In the genomic region with DNA sequence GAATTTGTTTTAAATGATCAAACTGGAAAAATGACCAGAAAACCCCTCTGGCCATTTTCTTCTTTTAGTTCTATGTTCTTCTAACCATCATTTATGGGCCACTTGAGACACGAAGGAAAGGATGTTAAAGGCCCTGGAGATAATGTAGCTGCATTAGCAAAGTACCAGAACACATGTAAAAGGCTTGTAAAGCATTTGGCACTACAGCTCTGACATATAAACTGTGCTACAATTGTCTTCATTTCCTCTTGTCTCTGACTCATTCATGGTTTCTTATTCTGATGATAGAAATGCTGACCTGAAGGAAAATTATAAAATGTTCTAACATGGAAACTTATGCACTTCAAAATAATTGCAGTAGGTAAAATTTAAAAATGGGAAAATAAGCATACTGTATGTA, we compare ENCODE assay signal across 14 cellular contexts.
DNase-seq lines count a peak whose midpoint lies in the region; ATAC-seq, FAIRE-seq and TF ChIP-seq lines count a peak whose summit lies in the region.
"Had no signal": no experiment of that assay in that cellular context is flagged by ENCODE, and none has a peak within 500 bp of the region (broad histone marks: within the 10 kb centered on the region; RNA-seq: fewer than 3 reads in every experiment).

No MANE protein-coding gene starts in this region.

- H3K27ac ChIP-seq in SK-N-SH (ENCODE audit: low read depth in 2 of 2, low read length in 1 of 2) = peak overlapping the region in 1 of 2 experiments; percentile 15; a peak in 1 of 4 replicates
- H3K27ac ChIP-seq in smooth muscle cell (ENCODE audit: low read depth) = no peak overlapping the region
- H3K27ac ChIP-seq: sigmoid colon had no signal

- H3K4me2 ChIP-seq in SK-N-SH (0 out of 2 replicates have a peak overlapping the region, but pooled peaks have one; percentile 9), smooth muscle cell (no peak overlapping the region)

- H3K9me2 ChIP-seq in SK-N-SH = no peaks in the 10 kb centered on the region

- H3K79me2 ChIP-seq in SK-N-SH (ENCODE audit: insufficient read depth) (no peaks in the 10 kb centered on the region), smooth muscle cell (ENCODE audit: low read depth) (no peaks in the 10 kb centered on the region)

- peak; percentile 75 for FAIRE-seq in H54 (lab: Jason Lieb, UNC)

- H3F3A ChIP-seq in SK-N-SH (replicated peaks; ENCODE audit: insufficient read depth) (no peaks in the 10 kb centered on the region), smooth muscle cell (ENCODE audit: low read depth) (peaks cover 6% of the 10 kb centered on the region)

- TF ChIP-seq CTCF in SK-N-SH (IDR thresholded peaks at IDR 0.05) (no peak), fibroblast of villous mesenchyme (IDR thresholded peaks at IDR 0.05; ENCODE audit: insufficient read depth, low read depth, low read length) (no peak), smooth muscle cell (IDR thresholded peaks at IDR 0.05; ENCODE audit: borderline replicate concordance, insufficient read depth, poor library complexity, severe bottlenecking) (no peak)

- no peak for TF ChIP-seq EP300 in SK-N-SH (IDR thresholded peaks at IDR 0.05; ENCODE audit: borderline replicate concordance in 1 of 2, low read depth in 1 of 2, low read length in 1 of 2)

- DNase-seq in H54 (ENCODE audit: insufficient read length, low spot score) (no peak), SK-N-SH (no peak), fibroblast of villous mesenchyme (ENCODE audit: low read depth) (peak; percentile 20), smooth muscle cell (lab: John Stamatoyannopoulos, UW; ENCODE audit: unreplicated experiment) (no peak), ureter (ENCODE audit: low spot score) (no peak)
- DNase-seq in activated CD4-positive, alpha-beta T cell treated with anti-CD3 and anti-CD28 coated beads, Interleukin-2, amount 50 U/mL, for 1 hour = no peak
- DNase-seq: activated CD4-positive, alpha-beta T cell treated with anti-CD3 and anti-CD28 coated beads for 48 hours; activated T-cell treated with anti-CD3 and anti-CD28 coated beads, Interleukin-2, amount 50 U/mL, for 72 hours; head of caudate nucleus; naive thymus-derived CD8-positive, alpha-beta T cell; NCI-H1048; NCI-H446; sigmoid colon had no signal

- TF ChIP-seq RAD21 in SK-N-SH (IDR thresholded peaks at IDR 0.05; ENCODE audit: low read length) = no peak

- H2AFZ ChIP-seq in SK-N-SH (ENCODE audit: low read depth) (peak overlapping the region; percentile 49; the same call in 1 of the 2 replicates), smooth muscle cell (ENCODE audit: low read depth) (peak overlapping the region; percentile 48)

- no peaks in the 10 kb centered on the region for H3K36me3 ChIP-seq in SK-N-SH (replicated peaks in 1 of 2; ENCODE audit: control insufficient read depth in 1 of 2, insufficient read depth in 2 of 2, low read length in 1 of 2)
- no peaks in the 10 kb centered on the region for H3K36me3 ChIP-seq in smooth muscle cell (ENCODE audit: low read depth)
- H3K36me3 ChIP-seq: sigmoid colon had no signal

- no peak for ATAC-seq in GM21737 (IDR thresholded peaks at IDR 0.05; ENCODE audit: unreplicated experiment)
- ATAC-seq: activated T-cell treated with anti-CD3 and anti-CD28 coated beads, Interleukin-2, amount 50 U/mL, for 72 hours; naive thymus-derived CD8-positive, alpha-beta T cell had no signal

- H3K9ac ChIP-seq in SK-N-SH = no peak overlapping the region
- H3K9ac ChIP-seq in smooth muscle cell (ENCODE audit: low read depth) = no peak overlapping the region

- no peak for TF ChIP-seq POLR2A in H54 (IDR thresholded peaks at IDR 0.05; ENCODE audit: low read depth, low read length)

- peaks cover 0 to 17% of the 10 kb centered on the region in 2 experiments; a peak in 2 of 4 replicates for H3K4me1 ChIP-seq in SK-N-SH (ENCODE audit: control insufficient read depth in 1 of 2, insufficient read depth in 2 of 2, low read depth in 1 of 2, low read length in 1 of 2)
- H3K4me1 ChIP-seq in smooth muscle cell (ENCODE audit: low read depth) = no peaks in the 10 kb centered on the region
- H3K4me1 ChIP-seq: sigmoid colon had no signal

- no peaks in the 10 kb centered on the region for H3K27me3 ChIP-seq in SK-N-SH (ENCODE audit: insufficient read depth)
- H3K27me3 ChIP-seq in smooth muscle cell (ENCODE audit: low read depth) = no peaks in the 10 kb centered on the region
- H3K27me3 ChIP-seq: sigmoid colon had no signal

- H3K9me3 ChIP-seq in SK-N-SH (no peaks in the 10 kb centered on the region), smooth muscle cell (replicated peaks; ENCODE audit: low read depth) (no peaks in the 10 kb centered on the region)
- H3K9me3 ChIP-seq: sigmoid colon had no signal

- POLR2A ChIA-PET in SK-N-SH (lab: Yijun Ruan, JAX) = no interaction called here

- 36% methylated on average over 1 of the region's 1 CpG for WGBS in SK-N-SH (ENCODE audit: low lambda C conversion rate)
- 4% methylated on average over 1 of the region's 1 CpG for WGBS in smooth muscle cell (ENCODE audit: low lambda C conversion rate)

- no peak overlapping the region for H3K4me3 ChIP-seq in SK-N-SH (ENCODE audit: low read depth in 2 of 2, low read length in 1 of 2)
- H3K4me3 ChIP-seq in fibroblast of villous mesenchyme (ENCODE audit: low read depth, low read length) = no peak overlapping the region
- H3K4me3 ChIP-seq in smooth muscle cell = no peak overlapping the region
- H3K4me3 ChIP-seq: sigmoid colon had no signal

- H4K20me1 ChIP-seq in SK-N-SH (ENCODE audit: insufficient read depth) (no peaks in the 10 kb centered on the region), smooth muscle cell (ENCODE audit: low read depth) (no peaks in the 10 kb centered on the region)

- CTCF ChIA-PET in SK-N-SH (lab: Yijun Ruan, JAX) = no interaction called here

TF ChIP-seq in SK-N-SH, 30 proteins besides CTCF, POLR2A, EP300 and RAD21:
- TF ChIP-seq, protein P1, sequence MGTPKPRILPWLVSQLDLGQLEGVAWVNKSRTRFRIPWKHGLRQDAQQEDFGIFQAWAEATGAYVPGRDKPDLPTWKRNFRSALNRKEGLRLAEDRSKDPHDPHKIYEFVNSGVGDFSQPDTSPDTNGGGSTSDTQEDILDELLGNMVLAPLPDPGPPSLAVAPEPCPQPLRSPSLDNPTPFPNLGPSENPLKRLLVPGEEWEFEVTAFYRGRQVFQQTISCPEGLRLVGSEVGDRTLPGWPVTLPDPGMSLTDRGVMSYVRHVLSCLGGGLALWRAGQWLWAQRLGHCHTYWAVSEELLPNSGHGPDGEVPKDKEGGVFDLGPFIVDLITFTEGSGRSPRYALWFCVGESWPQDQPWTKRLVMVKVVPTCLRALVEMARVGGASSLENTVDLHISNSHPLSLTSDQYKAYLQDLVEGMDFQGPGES (IDR thresholded peaks at IDR 0.05; ENCODE audit: low read depth, low read length) = no peak
- 0 out of 2 replicates have a peak, but pooled peaks have one; percentile 7 for TF ChIP-seq JUND (IDR thresholded peaks at IDR 0.05)
- TF ChIP-seq FOSL2 (IDR thresholded peaks at IDR 0.05; ENCODE audit: borderline replicate concordance, low read depth) = peak; percentile 39; the same call in 1 of the 2 replicates
TF ChIP-seq in SK-N-SH: peak in this region for 2.
